In genomic region chr2:152648336-152648735, GRCh38 we compare ENCODE assay signal across 11 cellular contexts.
A peak's percentile ranks its signal among the peaks of the same experiment; 100 is the strongest.
DNase-seq lines count a peak whose midpoint lies in the region; ATAC-seq and TF ChIP-seq lines count a peak whose summit lies in the region.
"Had no signal": no experiment of that assay in that cellular context is flagged by ENCODE, and none has a peak within 500 bp of the region (broad histone marks: within the 10 kb centered on the region; RNA-seq: fewer than 3 reads in every experiment).

No MANE protein-coding gene starts in this region.

- H3K4me1 Mint-ChIP-seq in CD4-positive, alpha-beta T cell (ENCODE audit: low read depth) = no peaks in the 10 kb centered on the region

- H3K36me3 Mint-ChIP-seq in CD4-positive, alpha-beta T cell (ENCODE audit: low read depth) = peaks cover 23% of the 10 kb centered on the region
- H3K36me3 Mint-ChIP-seq: natural killer cell treated with Interleukin-12 subunit alpha and Interleukin-12 subunit beta and Interleukin-15 and Interleukin-18, amount 100 ng/mL, for 72 hours had no signal

- intact Hi-C loops in CD4-positive, alpha-beta T cell (cut with DNase I, micrococcal nuclease) = no loop called here
- intact Hi-C loops in colonic mucosa (cut with DNase I) (no loop called here), ovary (cut with DNase I) (loop anchor here in 1 of 4 donors (10.0 kb wide), 1 partner anchor 314 kb away; the partner anchor contains the start of gene FMNL2)

- no peak overlapping the region for H3K4me3 ChIP-seq in colonic mucosa
- no peak overlapping the region for H3K4me3 ChIP-seq in ovary

- TF ChIP-seq POLR2A in ovary (IDR thresholded peaks at IDR 0.05) = no peak

- no peak overlapping the region for H3K9ac ChIP-seq in colonic mucosa (ENCODE audit: low read depth in 2 of 2, low read length in 2 of 2)

- no peak for TF ChIP-seq EP300 in ovary (IDR thresholded peaks at IDR 0.05)

- H3K9me3 Mint-ChIP-seq in CD4-positive, alpha-beta T cell = no peaks in the 10 kb centered on the region
- H3K9me3 Mint-ChIP-seq: natural killer cell treated with Interleukin-12 subunit alpha and Interleukin-12 subunit beta and Interleukin-15 and Interleukin-18, amount 100 ng/mL, for 72 hours had no signal

- ATAC-seq in CD4-positive, alpha-beta T cell (ENCODE audit: poor library complexity) = no peak
- no peak for ATAC-seq in GM18498 (IDR thresholded peaks at IDR 0.05; ENCODE audit: unreplicated experiment)
- ATAC-seq: natural killer cell treated with Interleukin-12 subunit alpha and Interleukin-12 subunit beta and Interleukin-15 and Interleukin-18, amount 100 ng/mL, for 72 hours had no signal

- H3K27me3 Mint-ChIP-seq in CD4-positive, alpha-beta T cell = no peaks in the 10 kb centered on the region
- H3K27me3 Mint-ChIP-seq: natural killer cell treated with Interleukin-12 subunit alpha and Interleukin-12 subunit beta and Interleukin-15 and Interleukin-18, amount 100 ng/mL, for 72 hours had no signal

- POLR2A ChIA-PET in CD4-positive, alpha-beta T cell (lab: Charles Lee) = interaction anchor here (0.7 kb wide), 1 partner anchor 28 kb away, joined by 3 read pairs; no protein-coding TSS in a partner anchor

- H3K27me3 ChIP-seq in CD4-positive, alpha-beta T cell (ENCODE audit: control insufficient read depth, insufficient read depth, low read length) = no peaks in the 10 kb centered on the region
- no peaks in the 10 kb centered on the region for H3K27me3 ChIP-seq in colonic mucosa
- H3K27me3 ChIP-seq in ovary = no peaks in the 10 kb centered on the region

- H3K27ac ChIP-seq in CD4-positive, alpha-beta T cell (ENCODE audit: low read depth, low read length) = no peak overlapping the region
- no peak overlapping the region for H3K27ac ChIP-seq in colonic mucosa
- H3K27ac ChIP-seq in ovary = no peak overlapping the region

- 6 to 9% (median 8%) methylated on average over 2 of the region's 2 CpGs for WGBS in ovary, 3 donors

- TF ChIP-seq CTCF in CD4-positive, alpha-beta T cell (IDR thresholded peaks at IDR 0.05) = no peak
- TF ChIP-seq CTCF in colonic mucosa (IDR thresholded peaks at IDR 0.05) (no peak), ovary (IDR thresholded peaks at IDR 0.05) (peak in 1 of 3 donors; percentile 17)

- no peaks in the 10 kb centered on the region for H3K4me1 ChIP-seq in colonic mucosa
- H3K4me1 ChIP-seq in ovary (ENCODE audit: insufficient read depth) = peaks cover 3% of the 10 kb centered on the region

- no peaks in the 10 kb centered on the region for H3K36me3 ChIP-seq in colonic mucosa
- H3K36me3 ChIP-seq in ovary = no peaks in the 10 kb centered on the region

- H3K9me3 ChIP-seq in CD4-positive, alpha-beta T cell (ENCODE audit: control insufficient read depth, low read length) = no peaks in the 10 kb centered on the region
- H3K9me3 ChIP-seq in colonic mucosa (no peaks in the 10 kb centered on the region), ovary (no peaks in the 10 kb centered on the region)

- CTCF ChIA-PET in CD4-positive, alpha-beta T cell (lab: Charles Lee) = interaction anchor here (0.6 to 2.6 kb wide), 3 partner anchors 13 to 710 kb away, joined by 3 to 6 read pairs (median 3); no protein-coding TSS in a partner anchor

- H3K4me3 Mint-ChIP-seq in CD4-positive, alpha-beta T cell = no peak overlapping the region
- H3K4me3 Mint-ChIP-seq: natural killer cell treated with Interleukin-12 subunit alpha and Interleukin-12 subunit beta and Interleukin-15 and Interleukin-18, amount 100 ng/mL, for 72 hours had no signal

- peak overlapping the region; percentile 51 for H3K27ac Mint-ChIP-seq in CD4-positive, alpha-beta T cell
- H3K27ac Mint-ChIP-seq: natural killer cell treated with Interleukin-12 subunit alpha and Interleukin-12 subunit beta and Interleukin-15 and Interleukin-18, amount 100 ng/mL, for 72 hours had no signal

- DNase-seq in CD4-positive, alpha-beta T cell = no peak
- DNase-seq in LHCN-M2 (ENCODE audit: low read depth) (peak; percentile 10), colonic mucosa (peak; percentile 25), myocyte (ENCODE audit: low read depth) (peak; percentile 6), cerebellar nuclear complex (lab: John Stamatoyannopoulos, UW) (no peak), ovary (no peak), GOT3 (lab: John Stamatoyannopoulos, UW) (no peak)
- DNase-seq: activated CD4-positive, CD25-positive, alpha-beta regulatory T cell treated with anti-CD3 and anti-CD28 coated beads, Interleukin-2, amount 50 U/mL, for 72 hours; MV-4-11 had no signal

Comparison
In these comparisons a context has a peak if more than half of its experiments do, and no peak if none do; other contexts are left out.
1. DNase-seq: peak in LHCN-M2 (single experiment), colonic mucosa (single experiment) and myocyte (single experiment); none in CD4-positive, alpha-beta T cell (0 of 10), cerebellar nuclear complex (0 of 2), ovary (0 of 5) and GOT3 (single experiment).